In genomic region chr2:113692698-113693428, GRCh38 we compare ENCODE assay signal across 12 cellular contexts.
DNase-seq lines count a peak whose midpoint lies in the region; ATAC-seq and TF ChIP-seq lines count a peak whose summit lies in the region.
"Had no signal": no experiment of that assay in that cellular context is flagged by ENCODE, and none has a peak within 500 bp of the region (broad histone marks: within the 10 kb centered on the region; RNA-seq: fewer than 3 reads in every experiment).

No MANE protein-coding gene starts in this region.

- peak overlapping the region; percentile 25 for H3K4me3 Mint-ChIP-seq in activated CD4-positive, alpha-beta T cell treated with anti-CD3 and anti-CD28 coated beads, Interleukin-2, amount 10 ng/mL, durations not matched to agents 7 days and 5 days
- no peak overlapping the region for H3K4me3 Mint-ChIP-seq in neural progenitor cell

- peaks cover 5% of the 10 kb centered on the region for H3K27me3 Mint-ChIP-seq in activated CD4-positive, alpha-beta T cell treated with anti-CD3 and anti-CD28 coated beads, Interleukin-2, amount 10 ng/mL, durations not matched to agents 7 days and 5 days
- peaks cover under 1% of the 10 kb centered on the region for H3K27me3 Mint-ChIP-seq in neural progenitor cell (ENCODE audit: insufficient read depth, low read depth)

- TF ChIP-seq POLR2A in body of pancreas (IDR thresholded peaks at IDR 0.05) = no peak

- peak overlapping the region; percentile 66 for H3K27ac ChIP-seq in thymus (ENCODE audit: low read depth)
- H3K27ac ChIP-seq in neural progenitor cell = no peak overlapping the region
- H3K27ac ChIP-seq in mesendoderm (ENCODE audit: low read depth, low read length) = no peak overlapping the region
- H3K27ac ChIP-seq in body of pancreas = no peak overlapping the region
- H3K27ac ChIP-seq: C4-2B, cardiac muscle cell, neutrophil had no signal

- no peak overlapping the region for H2AFZ ChIP-seq in neural progenitor cell (replicated peaks)

- no peak overlapping the region for H3K56ac ChIP-seq in mesendoderm (ENCODE audit: low read length)

- H3K36me3 Mint-ChIP-seq in activated CD4-positive, alpha-beta T cell treated with anti-CD3 and anti-CD28 coated beads, Interleukin-2, amount 10 ng/mL, durations not matched to agents 7 days and 5 days (ENCODE audit: low read depth) = peaks cover 8% of the 10 kb centered on the region
- no peaks in the 10 kb centered on the region for H3K36me3 Mint-ChIP-seq in neural progenitor cell

- no peak overlapping the region for H4K5ac ChIP-seq in mesendoderm (ENCODE audit: low read length)

- H3K23ac ChIP-seq in mesendoderm (ENCODE audit: low read length) = no peak overlapping the region

- H3K4me1 Mint-ChIP-seq in activated CD4-positive, alpha-beta T cell treated with anti-CD3 and anti-CD28 coated beads, Interleukin-2, amount 10 ng/mL, durations not matched to agents 7 days and 5 days = peaks cover 36% of the 10 kb centered on the region
- no peaks in the 10 kb centered on the region for H3K4me1 Mint-ChIP-seq in neural progenitor cell

- H3K36me3 ChIP-seq in thymus (ENCODE audit: control insufficient read depth, insufficient read depth) (no peaks in the 10 kb centered on the region), neural progenitor cell (no peaks in the 10 kb centered on the region), mesendoderm (ENCODE audit: control insufficient read depth, insufficient read depth, low read length) (no peaks in the 10 kb centered on the region), body of pancreas (replicated peaks in 1 of 2; ENCODE audit: insufficient read depth in 1 of 2, low read depth in 2 of 2) (no peaks in the 10 kb centered on the region)
- H3K36me3 ChIP-seq: cardiac muscle cell, neutrophil had no signal

- H3K79me1 ChIP-seq in mesendoderm (ENCODE audit: low read length) = no peaks in the 10 kb centered on the region

- no peak overlapping the region for H3K18ac ChIP-seq in mesendoderm (ENCODE audit: low read length)

- H3K4me2 ChIP-seq in neural progenitor cell (no peak overlapping the region), mesendoderm (ENCODE audit: low read length) (no peak overlapping the region)

- POLR2A ChIA-PET in activated CD4-positive, alpha-beta T cell treated with anti-CD3 and anti-CD28 coated beads, Interleukin-2, amount 10 ng/mL, durations not matched to agents 7 days and 5 days (lab: Charles Lee) = no interaction called here

- intact Hi-C loops in body of pancreas (cut with DNase I) = no loop called here

- H2BK5ac ChIP-seq in mesendoderm (ENCODE audit: low read length) = no peak overlapping the region

- peak; percentile 67 for ATAC-seq in HG03095 (IDR thresholded peaks at IDR 0.05; ENCODE audit: unreplicated experiment)
- ATAC-seq in body of pancreas = no peak

- H3K79me2 ChIP-seq in neural progenitor cell (ENCODE audit: low read depth) (no peaks in the 10 kb centered on the region), mesendoderm (ENCODE audit: control insufficient read depth, insufficient read depth, low read length) (no peaks in the 10 kb centered on the region)

- H2BK120ac ChIP-seq in mesendoderm (ENCODE audit: low read depth, low read length) = no peak overlapping the region

- CTCF ChIA-PET in activated CD4-positive, alpha-beta T cell treated with anti-CD3 and anti-CD28 coated beads, Interleukin-2, amount 10 ng/mL, durations not matched to agents 7 days and 5 days (lab: Charles Lee) = interaction anchor here (0.6 to 1.3 kb wide), 7 partner anchors 13 to 583 kb away, joined by 3 to 4 read pairs (median 3); no protein-coding TSS in a partner anchor

- H2AK5ac ChIP-seq in mesendoderm (ENCODE audit: low read length) = no peak overlapping the region

- H3K27me3 ChIP-seq in thymus (ENCODE audit: control insufficient read depth, insufficient read depth) = no peaks in the 10 kb centered on the region
- H3K27me3 ChIP-seq in neural progenitor cell = no peaks in the 10 kb centered on the region
- no peaks in the 10 kb centered on the region for H3K27me3 ChIP-seq in mesendoderm (ENCODE audit: insufficient read depth, low read length, poor library complexity)
- no peaks in the 10 kb centered on the region for H3K27me3 ChIP-seq in body of pancreas
- H3K27me3 ChIP-seq: cardiac muscle cell, neutrophil had no signal

- H3K9me3 ChIP-seq in thymus (ENCODE audit: control insufficient read depth) (no peaks in the 10 kb centered on the region), neural progenitor cell (ENCODE audit: low read depth) (no peaks in the 10 kb centered on the region), body of pancreas (no peaks in the 10 kb centered on the region)
- H3K9me3 ChIP-seq: neutrophil had no signal

- no peak overlapping the region for H2BK15ac ChIP-seq in mesendoderm (replicated peaks; ENCODE audit: low read depth)

- no peaks in the 10 kb centered on the region for H4K20me1 ChIP-seq in neural progenitor cell (ENCODE audit: low read depth)

- H3K9ac ChIP-seq in neural progenitor cell (no peak overlapping the region), mesendoderm (ENCODE audit: low read length) (no peak overlapping the region)

- H3F3A ChIP-seq in neural progenitor cell (ENCODE audit: low read depth) = no peaks in the 10 kb centered on the region

- H3K27ac Mint-ChIP-seq in activated CD4-positive, alpha-beta T cell treated with anti-CD3 and anti-CD28 coated beads, Interleukin-2, amount 10 ng/mL, durations not matched to agents 7 days and 5 days = peak overlapping the region; percentile 84
- no peak overlapping the region for H3K27ac Mint-ChIP-seq in neural progenitor cell

- DNase-seq in stimulated activated CD4-positive, alpha-beta T cell treated with anti-CD3 and anti-CD28 coated beads, Interleukin-12 subunit alpha, Interleukin-12 subunit beta, amount 100 ng/mL, for 24 hours (ENCODE audit: low read depth in 2 of 2) = peak; percentile 6 to 27
- DNase-seq in stimulated activated CD4-positive, alpha-beta T cell treated with anti-CD3 and anti-CD28 coated beads, Interleukin-12 subunit alpha, Interleukin-12 subunit beta, amount 100 ng/mL, for 4 hours = no peak
- peak; percentile 67 for DNase-seq in activated CD4-positive, alpha-beta T cell treated with anti-CD3 and anti-CD28 coated beads, Interleukin-2, amount 10 ng/mL, durations not matched to agents 7 days and 5 days
- DNase-seq in neural progenitor cell (ENCODE audit: low spot score) (no peak), mesendoderm (no peak), body of pancreas (no peak)
- DNase-seq: NCI-H774 had no signal

- peaks cover 5% of the 10 kb centered on the region for H3K9me3 Mint-ChIP-seq in activated CD4-positive, alpha-beta T cell treated with anti-CD3 and anti-CD28 coated beads, Interleukin-2, amount 10 ng/mL, durations not matched to agents 7 days and 5 days
- H3K9me3 Mint-ChIP-seq in neural progenitor cell = no peaks in the 10 kb centered on the region

- TF ChIP-seq CTCF in neural progenitor cell (IDR thresholded peaks at IDR 0.05) = no peak
- no peak for TF ChIP-seq CTCF in body of pancreas (IDR thresholded peaks at IDR 0.05)

- no peak overlapping the region for H4K8ac ChIP-seq in mesendoderm (ENCODE audit: low read depth, low read length)

- H3K4me3 ChIP-seq in thymus (ENCODE audit: low read length) = no peak overlapping the region
- H3K4me3 ChIP-seq in neural progenitor cell = no peak overlapping the region
- H3K4me3 ChIP-seq in mesendoderm (ENCODE audit: low read length) = no peak overlapping the region
- H3K4me3 ChIP-seq in body of pancreas = no peak overlapping the region
- H3K4me3 ChIP-seq: cardiac muscle cell had no signal

- 64% methylated on average over 3 of the region's 3 CpGs for WGBS in thymus
- no CpG with 5 or more reads among the region's 3 CpGs for WGBS in mesendoderm (ENCODE audit: extremely low coverage, insufficient coverage, low lambda C conversion rate)
- 62 to 90% methylated on average over 3 of the region's 3 CpGs for WGBS in body of pancreas, 2 donors

- peaks cover 16% of the 10 kb centered on the region for H3K4me1 ChIP-seq in thymus (ENCODE audit: control insufficient read depth, insufficient read depth, low read length)
- H3K4me1 ChIP-seq in neural progenitor cell = no peaks in the 10 kb centered on the region
- H3K4me1 ChIP-seq in mesendoderm (ENCODE audit: control insufficient read depth, low read depth, low read length) = no peaks in the 10 kb centered on the region
- no peaks in the 10 kb centered on the region for H3K4me1 ChIP-seq in body of pancreas

- no peak overlapping the region for H3K4ac ChIP-seq in mesendoderm (ENCODE audit: low read depth, low read length)

Comparison
In these comparisons a context has a peak if more than half of its experiments do, and no peak if none do; other contexts are left out.
1. DNase-seq: peak in stimulated activated CD4-positive, alpha-beta T cell treated with anti-CD3 and anti-CD28 coated beads, Interleukin-12 subunit alpha, Interleukin-12 subunit beta, amount 100 ng/mL, for 24 hours (2 of 2) and activated CD4-positive, alpha-beta T cell treated with anti-CD3 and anti-CD28 coated beads, Interleukin-2, amount 10 ng/mL, durations not matched to agents 7 days and 5 days (single experiment); none in stimulated activated CD4-positive, alpha-beta T cell treated with anti-CD3 and anti-CD28 coated beads, Interleukin-12 subunit alpha, Interleukin-12 subunit beta, amount 100 ng/mL, for 4 hours (single experiment), neural progenitor cell (single experiment), mesendoderm (single experiment) and body of pancreas (0 of 4).